11 cellular contexts compared by ENCODE assay signal in genomic region chr16:25060920-25061319, GRCh38. TPM values are rescaled to one million over a fixed set of nuclear protein-coding genes. Genes with fewer than 3 reads are reported as not detected.
DNase-seq lines count a peak whose midpoint lies in the region; ATAC-seq and TF ChIP-seq lines count a peak whose summit lies in the region.
"Had no signal": no experiment of that assay in that cellular context is flagged by ENCODE, and none has a peak within 500 bp of the region (broad histone marks: within the 10 kb centered on the region; RNA-seq: fewer than 3 reads in every experiment).

No MANE protein-coding gene starts in this region.

- H3K36me3 Mint-ChIP-seq in activated CD4-positive, alpha-beta memory T cell treated with anti-CD3 and anti-CD28 coated beads for 36 hours, result no peaks in the 10 kb centered on the region

- ATAC-seq in mucosa of descending colon, result peak; percentile 90
- no peak for ATAC-seq in GM19452 (IDR thresholded peaks at IDR 0.05; ENCODE audit: unreplicated experiment)
- ATAC-seq in HG03571 (IDR thresholded peaks at IDR 0.05; ENCODE audit: unreplicated experiment), result no peak
- ATAC-seq: GM23338 had no signal

- H3K4me3 ChIP-seq in mucosa of descending colon, result no peak overlapping the region
- H3K4me3 ChIP-seq: GM23338 had no signal

- in situ Hi-C loops in GM13976 (cut with MboI; ENCODE audit: low sequenced_read_pairs, unreplicated experiment), result loop anchor here (10.0 kb wide), 1 partner anchor 164 kb away; no protein-coding TSS in a partner anchor

- no peaks in the 10 kb centered on the region for H3K27me3 Mint-ChIP-seq in activated CD4-positive, alpha-beta memory T cell treated with anti-CD3 and anti-CD28 coated beads for 36 hours

- no peaks in the 10 kb centered on the region for H3K9me3 Mint-ChIP-seq in activated CD4-positive, alpha-beta memory T cell treated with anti-CD3 and anti-CD28 coated beads for 36 hours
- H3K9me3 Mint-ChIP-seq: GM23338 had no signal

- H3K4me1 Mint-ChIP-seq in activated CD4-positive, alpha-beta memory T cell treated with anti-CD3 and anti-CD28 coated beads for 36 hours (ENCODE audit: low read depth), result peaks cover 31% of the 10 kb centered on the region
- H3K4me1 Mint-ChIP-seq: GM23338 had no signal

- no peaks in the 10 kb centered on the region for H3K9me3 ChIP-seq in KOPT-K1 (ENCODE audit: insufficient read depth, low read length, poor library complexity, severe bottlenecking)
- no peaks in the 10 kb centered on the region for H3K9me3 ChIP-seq in mucosa of descending colon

- no peak overlapping the region for H3K4me3 Mint-ChIP-seq in activated CD4-positive, alpha-beta memory T cell treated with anti-CD3 and anti-CD28 coated beads for 36 hours
- H3K4me3 Mint-ChIP-seq: GM23338 had no signal

- H3K36me3 ChIP-seq in KOPT-K1 (ENCODE audit: insufficient read depth, low read length) (no peaks in the 10 kb centered on the region), mucosa of descending colon (ENCODE audit: low read depth) (no peaks in the 10 kb centered on the region)

- DNase-seq in GM13976 (ENCODE audit: low spot score) (peak; percentile 47), mucosa of descending colon (no peak)
- no peak for DNase-seq in activated CD4-positive, alpha-beta memory T cell treated with anti-CD3 and anti-CD28 coated beads for 36 hours
- no peak for DNase-seq in stimulated activated CD4-positive, alpha-beta T cell treated with anti-CD3 and anti-CD28 coated beads, Interleukin-1b, Interleukin-23, amount 100 ng/mL, for 48 hours
- DNase-seq in NK-92 treated with Interleukin-12 subunit alpha and Interleukin-12 subunit beta, amount 100 ng/mL, for 24 hours (lab: John Stamatoyannopoulos, UW), result no peak
- DNase-seq: mesendoderm had no signal

- CTCF ChIA-PET in activated CD4-positive, alpha-beta memory T cell treated with anti-CD3 and anti-CD28 coated beads for 36 hours (lab: Charles Lee), result interaction anchor here (3.3 kb wide), 1 partner anchor 164 kb away, joined by 18 read pairs; no protein-coding TSS in a partner anchor

- POLR2A ChIA-PET in activated CD4-positive, alpha-beta memory T cell treated with anti-CD3 and anti-CD28 coated beads for 36 hours (lab: Charles Lee), result interaction anchor here (1.4 to 1.6 kb wide), 2 partner anchors 12 to 46 kb away, joined by 3 to 5 read pairs; no protein-coding TSS in a partner anchor

- intact Hi-C loops in activated CD4-positive, alpha-beta memory T cell treated with anti-CD3 and anti-CD28 coated beads for 36 hours (cut with micrococcal nuclease), result loop anchor here (10.0 kb wide), 1 partner anchor 194 kb away; the partner anchor contains the start of gene ZKSCAN2
- intact Hi-C loops in mucosa of descending colon (cut with DNase I, micrococcal nuclease), result no loop called here

- peak overlapping the region; percentile 29 for H3K27ac Mint-ChIP-seq in activated CD4-positive, alpha-beta memory T cell treated with anti-CD3 and anti-CD28 coated beads for 36 hours
- H3K27ac Mint-ChIP-seq: GM23338 had no signal

- TF ChIP-seq CTCF in GM13976 (IDR thresholded peaks at IDR 0.05; ENCODE audit: borderline replicate concordance, control extremely low read depth, extremely low read depth, insufficient read depth, missing control alignments), result no peak
- no peak for TF ChIP-seq CTCF in mucosa of descending colon (IDR thresholded peaks at IDR 0.05)

- H3K4me1 ChIP-seq in mucosa of descending colon (ENCODE audit: low read depth), result no peaks in the 10 kb centered on the region

- H3K27ac ChIP-seq in KOPT-K1 (ENCODE audit: low read depth, low read length, poor library complexity, severe bottlenecking), result peak overlapping the region; percentile 49
- H3K27ac ChIP-seq: epithelial cell of prostate had no signal

RNA-seq across cellular contexts. Expression of gene ARHGAP17, which starts 45.8 kb away (rescaled TPM):
- 10 to 100 TPM; 50.8 to 57.4 TPM for total RNA-seq in activated CD4-positive, alpha-beta memory T cell treated with anti-CD3 and anti-CD28 coated beads for 36 hours
- total RNA-seq in mucosa of descending colon, result 100 to 1,000 TPM in 2 of 3 donors, 10 to 100 TPM in 1; 95.4 to 145 (median 111) TPM

RNA-seq across cellular contexts. Expression of gene LCMT1, which starts 50.6 kb away (rescaled TPM):
- 10 to 100 TPM; 47.2 to 50.1 TPM for total RNA-seq in activated CD4-positive, alpha-beta memory T cell treated with anti-CD3 and anti-CD28 coated beads for 36 hours
- total RNA-seq in mucosa of descending colon, result 10 to 100 TPM; 41.7 to 55.7 (median 55.7) TPM
